1 cellular context compared by ENCODE assay signal in genomic region chr21:29300547-29301138, GRCh38.
TF ChIP-seq lines count a peak whose summit lies in the region.

No MANE protein-coding gene starts in this region.

TF ChIP-seq in A549, 52 proteins besides CTCF, POLR2A, EP300 and RAD21 (continued from another document):
- TF ChIP-seq BCL3 (IDR thresholded peaks at IDR 0.05) (no peak), POLR2AphosphoS2 (conservative IDR thresholded peaks at IDR 0.05; ENCODE audit: low read length) (no peak)
